In genomic region chr3:190321789-190322603, GRCh38 we compare ENCODE assay signal across 8 cellular contexts. TPM values are rescaled to one million over a fixed set of nuclear protein-coding genes. Genes with fewer than 3 reads are reported as not detected.
DNase-seq lines count a peak whose midpoint lies in the region; ATAC-seq and TF ChIP-seq lines count a peak whose summit lies in the region.

CLDN1 (minus strand) TSS chr3:190322446; CDS start chr3:190322206, 240 bp downstream.

- H3K27me3 Mint-ChIP-seq in T-helper 1 cell treated with Interleukin-12 subunit alpha and Interleukin-12 subunit beta and Interleukin-4 antibody, amounts not matched to agents 30 μg/mL and 1 μg/mL, for 36 hours (ENCODE audit: low read depth): peaks cover 26% of the 10 kb centered on the region

- H3K27me3 ChIP-seq in ascending aorta (no peaks in the 10 kb centered on the region), right atrium auricular region (no peaks in the 10 kb centered on the region), prostate gland (replicated peaks; ENCODE audit: insufficient read depth) (no peaks in the 10 kb centered on the region), upper lobe of right lung (peaks cover 4% of the 10 kb centered on the region)

- no peaks in the 10 kb centered on the region for H3K9me3 ChIP-seq in ascending aorta
- H3K9me3 ChIP-seq in right atrium auricular region: no peaks in the 10 kb centered on the region
- H3K9me3 ChIP-seq in prostate gland: no peaks in the 10 kb centered on the region
- H3K9me3 ChIP-seq in upper lobe of right lung: no peaks in the 10 kb centered on the region

- no peaks in the 10 kb centered on the region for H3K36me3 Mint-ChIP-seq in T-helper 1 cell treated with Interleukin-12 subunit alpha and Interleukin-12 subunit beta and Interleukin-4 antibody, amounts not matched to agents 30 μg/mL and 1 μg/mL, for 36 hours (ENCODE audit: low read depth)

- H3K4me1 ChIP-seq in ascending aorta (no peaks in the 10 kb centered on the region), right atrium auricular region (peaks cover 0 to 27% of the 10 kb centered on the region in 2 donors), prostate gland (replicated peaks) (no peaks in the 10 kb centered on the region), upper lobe of right lung (peaks cover 15% of the 10 kb centered on the region)

- peaks cover 9% of the 10 kb centered on the region for H3K4me1 Mint-ChIP-seq in T-helper 1 cell treated with Interleukin-12 subunit alpha and Interleukin-12 subunit beta and Interleukin-4 antibody, amounts not matched to agents 30 μg/mL and 1 μg/mL, for 36 hours (ENCODE audit: low read depth)

- DNase-seq in GDM1 (lab: John Stamatoyannopoulos, UW) (peak; percentile 26), H4 (ENCODE audit: low spot score) (peak; percentile 29), M059J (ENCODE audit: low read depth) (peak; percentile 76), ascending aorta (ENCODE audit: low spot score in 2 of 2) (peak in 1 of 2 donors; percentile 85), right atrium auricular region (ENCODE audit: low spot score) (peak; percentile 80), prostate gland (ENCODE audit: low spot score) (peak; percentile 82), upper lobe of right lung (peak; percentile 92)

- H3K4me3 ChIP-seq in ascending aorta (peak within 1 kb of the TSS; percentile 58 to 69), right atrium auricular region (peak within 1 kb of the TSS; percentile 53 to 64), prostate gland (peak within 1 kb of the TSS; percentile 39 to 48), upper lobe of right lung (peak within 1 kb of the TSS; percentile 65)

- TF ChIP-seq CTCF in ascending aorta (IDR thresholded peaks at IDR 0.05): peak; percentile 79 to 98 (median 95)
- peak; percentile 98 to 99 for TF ChIP-seq CTCF in right atrium auricular region (IDR thresholded peaks at IDR 0.05)
- peak; percentile 78 to 98 (median 91) for TF ChIP-seq CTCF in prostate gland (IDR thresholded peaks at IDR 0.05)
- peak; percentile 96 for TF ChIP-seq CTCF in upper lobe of right lung (IDR thresholded peaks at IDR 0.05)

- H3K4me3 Mint-ChIP-seq in T-helper 1 cell treated with Interleukin-12 subunit alpha and Interleukin-12 subunit beta and Interleukin-4 antibody, amounts not matched to agents 30 μg/mL and 1 μg/mL, for 36 hours: peak within 1 kb of the TSS; percentile 76

- no peak within 1 kb of the TSS for H3K27ac Mint-ChIP-seq in T-helper 1 cell treated with Interleukin-12 subunit alpha and Interleukin-12 subunit beta and Interleukin-4 antibody, amounts not matched to agents 30 μg/mL and 1 μg/mL, for 36 hours

- peak; percentile 81 for TF ChIP-seq POLR2A in prostate gland (IDR thresholded peaks at IDR 0.05)

- H3K36me3 ChIP-seq in ascending aorta (no peaks in the 10 kb centered on the region), right atrium auricular region (no peaks in the 10 kb centered on the region), prostate gland (no peaks in the 10 kb centered on the region), upper lobe of right lung (no peaks in the 10 kb centered on the region)

- H3K27ac ChIP-seq in ascending aorta (no peak within 1 kb of the TSS), right atrium auricular region (no peak within 1 kb of the TSS), prostate gland (no peak within 1 kb of the TSS), upper lobe of right lung (peak within 1 kb of the TSS; percentile 27)

- intact Hi-C loops in ascending aorta (cut with DNase I): loop anchor here (2.0 to 10.0 kb wide), 4 partner anchors 97 to 361 kb away; partner anchors contain the start of genes IL1RAP and P3H2
- intact Hi-C loops in prostate gland (cut with DNase I): loop anchor here (5.0 kb wide), 1 partner anchor 355 kb away; no protein-coding TSS in a partner anchor
- intact Hi-C loops in upper lobe of right lung (cut with DNase I): no loop called here

- WGBS in prostate gland: 5% methylated on average over 62 of the region's 64 CpGs

- H3K9me3 Mint-ChIP-seq in T-helper 1 cell treated with Interleukin-12 subunit alpha and Interleukin-12 subunit beta and Interleukin-4 antibody, amounts not matched to agents 30 μg/mL and 1 μg/mL, for 36 hours: no peaks in the 10 kb centered on the region

- peak; percentile 95 for ATAC-seq in upper lobe of right lung

RNA-seq across cellular contexts. Expression of gene CLDN1, which starts in this region (rescaled TPM):
- total RNA-seq in H4 (2014; rRNA removed; shearing (Covaris generic)): 0.12 and 0.14 TPM in 2 replicates
- 1.5 and 1.8 TPM in 2 replicates for total RNA-seq in M059J (2014; rRNA removed; shearing (Covaris generic))
- 0.53 TPM for total RNA-seq in ascending aorta
- total RNA-seq in right atrium auricular region: 10 to 100 TPM in 1 of 2 donors, 1 to 10 TPM in 1; 9.0 to 12.7 TPM
- total RNA-seq in prostate gland: 10 to 100 TPM in 1 of 2 donors, 1 to 10 TPM in 1; 8.8 to 52.3 TPM
- total RNA-seq in upper lobe of right lung: 14.6 TPM

Comparison
In these comparisons a context has a peak if more than half of its experiments do, and no peak if none do; other contexts are left out.
1. Peak in DNase-seq in H4; RNA of the gene not detected or under 1 TPM.